In the genomic region with DNA sequence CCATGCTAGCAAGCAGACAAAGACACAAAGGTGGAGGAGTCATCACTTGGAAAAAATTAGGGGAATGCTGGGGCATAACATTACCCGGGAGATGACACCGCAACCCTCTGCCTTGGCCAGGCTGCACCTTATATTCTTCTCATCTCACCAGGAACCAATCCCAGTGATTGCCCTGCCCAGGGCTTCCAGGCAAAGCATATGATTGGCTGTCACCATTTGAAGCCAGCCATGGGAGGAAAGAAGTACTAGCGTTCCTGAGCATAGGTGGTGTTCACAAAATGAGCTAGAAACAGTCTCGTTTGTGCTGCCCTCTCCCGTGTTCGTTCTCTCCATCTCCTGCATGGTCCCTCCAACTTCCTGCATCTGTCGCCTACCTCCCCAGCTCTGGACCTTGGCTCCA, we compare ENCODE assay signal across 23 cellular contexts. TPM values are rescaled to one million over a fixed set of nuclear protein-coding genes. Genes with fewer than 3 reads are reported as not detected.
"Had no signal": no experiment of that assay in that cellular context is flagged by ENCODE, and none has a peak within 500 bp of the region (broad histone marks: within the 10 kb centered on the region; RNA-seq: fewer than 3 reads in every experiment).

No MANE protein-coding gene starts in this region.

- FAIRE-seq: endometrium, frontal cortex, kidney had no signal

- DNase-seq: dermis blood vessel endothelial cell; effector memory CD4-positive, alpha-beta T cell; kidney; natural killer cell; stimulated activated CD4-positive, alpha-beta T cell treated with anti-CD3 and anti-CD28 coated beads, Interleukin-2, amount 100 ng/mL, for 24 hours; stimulated activated CD4-positive, alpha-beta T cell treated with anti-CD3 and anti-CD28 coated beads, Interleukin-4, amount 100 ng/mL, for 24 hours; stimulated activated naive CD4-positive, alpha-beta T cell treated with Interleukin-2 at 50 U/mL for 16 hours; stomach; thyroid gland had no signal

- H3K9me3 Mint-ChIP-seq: memory B cell; natural killer cell; neural crest cell; stimulated activated effector memory CD8-positive, alpha-beta T cell treated with anti-CD3 and anti-CD28 coated beads, Interleukin-12 subunit alpha, Interleukin-12 subunit beta, amount 100 ng/mL, for 72 hours; type B pancreatic cell had no signal

- H3K4me3 ChIP-seq: coronary artery, lung, stomach, thyroid gland had no signal

- H3K4me1 Mint-ChIP-seq: memory B cell; natural killer cell; neural crest cell; stimulated activated effector memory CD8-positive, alpha-beta T cell treated with anti-CD3 and anti-CD28 coated beads, Interleukin-12 subunit alpha, Interleukin-12 subunit beta, amount 100 ng/mL, for 72 hours had no signal

- H2AFZ ChIP-seq: parathyroid adenoma had no signal

- H3K27ac Mint-ChIP-seq: memory B cell; natural killer cell; progenitor cell of endocrine pancreas; stimulated activated effector memory CD8-positive, alpha-beta T cell treated with anti-CD3 and anti-CD28 coated beads, Interleukin-12 subunit alpha, Interleukin-12 subunit beta, amount 100 ng/mL, for 72 hours; type B pancreatic cell had no signal

- H3K79me2 ChIP-seq: parathyroid adenoma had no signal

- H3K27ac ChIP-seq: coronary artery, parathyroid adenoma, stomach, thyroid gland had no signal

- H3K36me3 Mint-ChIP-seq: memory B cell; natural killer cell; stimulated activated effector memory CD8-positive, alpha-beta T cell treated with anti-CD3 and anti-CD28 coated beads, Interleukin-12 subunit alpha, Interleukin-12 subunit beta, amount 100 ng/mL, for 72 hours; type B pancreatic cell had no signal

- H3K4me3 Mint-ChIP-seq: memory B cell; natural killer cell; neural crest cell; stimulated activated effector memory CD8-positive, alpha-beta T cell treated with anti-CD3 and anti-CD28 coated beads, Interleukin-12 subunit alpha, Interleukin-12 subunit beta, amount 100 ng/mL, for 72 hours; type B pancreatic cell had no signal

- H3K9me3 ChIP-seq: stomach, thyroid gland had no signal

- H3K27me3 ChIP-seq: stomach, thyroid gland had no signal

- H3K9ac ChIP-seq: parathyroid adenoma had no signal

- ATAC-seq: left lobe of liver, natural killer cell, sciatic nerve had no signal

- H3K4me1 ChIP-seq: parathyroid adenoma, thyroid gland had no signal

- H3K27me3 Mint-ChIP-seq: progenitor cell of endocrine pancreas, type B pancreatic cell had no signal

- H3K36me3 ChIP-seq: stomach, thyroid gland had no signal

RNA-seq across cellular contexts. Expression of gene TEKT5, which starts 29.6 kb away (rescaled TPM):
- total RNA-seq: dermis blood vessel endothelial cell, mononuclear cell, sciatic nerve, temporal lobe had no signal
